In the genomic region with DNA sequence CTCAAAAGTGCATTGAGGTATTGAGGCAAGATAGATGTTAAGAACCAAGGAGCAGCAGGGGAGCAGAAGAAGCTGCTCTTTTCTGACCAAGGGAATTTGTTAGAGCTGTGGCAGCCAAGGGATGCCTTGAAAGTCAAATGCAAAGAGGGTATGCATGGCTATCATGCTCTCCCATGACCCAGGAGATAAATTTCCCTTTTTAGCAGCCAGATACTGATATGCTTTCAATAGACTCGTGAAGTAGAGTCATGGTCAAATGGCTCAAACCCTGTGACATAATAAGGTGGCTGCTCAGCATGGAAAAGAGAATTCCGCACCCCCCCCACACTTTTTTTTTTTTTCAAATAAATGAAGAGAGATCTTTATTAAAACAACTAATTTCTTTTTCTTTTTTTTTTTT, we compare ENCODE assay signal across 21 cellular contexts.
"Had no signal": no experiment of that assay in that cellular context is flagged by ENCODE, and none has a peak within 500 bp of the region (broad histone marks: within the 10 kb centered on the region; RNA-seq: fewer than 3 reads in every experiment).

No MANE protein-coding gene starts in this region.

- ATAC-seq: effector memory CD8-positive, alpha-beta T cell; gastroesophageal sphincter; left colon; natural killer cell treated with Interleukin-12 subunit alpha and Interleukin-12 subunit beta and Interleukin-15 and Interleukin-18, amount 100 ng/mL, for 72 hours; sciatic nerve had no signal

- FAIRE-seq: colon had no signal

- H2AFZ ChIP-seq: hepatocyte, parathyroid adenoma had no signal

- H3K4me3 ChIP-seq: esophagus squamous epithelium, gastroesophageal sphincter, hepatocyte, prostate gland, stomach, thoracic aorta had no signal

- DNase-seq: cerebellar nuclear complex; effector memory CD8-positive, alpha-beta T cell; esophagus squamous epithelium; glutamatergic neuron; left colon; mammary epithelial cell; midbrain; occipital lobe; stimulated activated CD4-positive, alpha-beta T cell treated with anti-CD3 and anti-CD28 coated beads, Interleukin-2, amount 100 ng/mL, for 24 hours; stimulated activated CD4-positive, alpha-beta T cell treated with anti-CD3 and anti-CD28 coated beads, Interleukin-4, amount 100 ng/mL, for 4 hours; stimulated activated naive CD4-positive, alpha-beta T cell; stomach; trophoblast cell had no signal

- H3K27me3 ChIP-seq: esophagus squamous epithelium, gastroesophageal sphincter, hepatocyte, stomach had no signal

- H3K9me3 ChIP-seq: esophagus squamous epithelium, gastroesophageal sphincter, prostate gland, stomach, thoracic aorta had no signal

- H3K9ac ChIP-seq: parathyroid adenoma had no signal

- H3K4me2 ChIP-seq: hepatocyte had no signal

- H3K4me1 ChIP-seq: gastroesophageal sphincter, parathyroid adenoma, prostate gland, stomach had no signal

- H3K27ac ChIP-seq: esophagus squamous epithelium, gastroesophageal sphincter, hepatocyte, parathyroid adenoma, prostate gland, stomach, thoracic aorta had no signal

- H3K79me2 ChIP-seq: hepatocyte, parathyroid adenoma had no signal

- H3K36me3 ChIP-seq: esophagus squamous epithelium, gastroesophageal sphincter, prostate gland, stomach, thoracic aorta had no signal
